In the genomic region with DNA sequence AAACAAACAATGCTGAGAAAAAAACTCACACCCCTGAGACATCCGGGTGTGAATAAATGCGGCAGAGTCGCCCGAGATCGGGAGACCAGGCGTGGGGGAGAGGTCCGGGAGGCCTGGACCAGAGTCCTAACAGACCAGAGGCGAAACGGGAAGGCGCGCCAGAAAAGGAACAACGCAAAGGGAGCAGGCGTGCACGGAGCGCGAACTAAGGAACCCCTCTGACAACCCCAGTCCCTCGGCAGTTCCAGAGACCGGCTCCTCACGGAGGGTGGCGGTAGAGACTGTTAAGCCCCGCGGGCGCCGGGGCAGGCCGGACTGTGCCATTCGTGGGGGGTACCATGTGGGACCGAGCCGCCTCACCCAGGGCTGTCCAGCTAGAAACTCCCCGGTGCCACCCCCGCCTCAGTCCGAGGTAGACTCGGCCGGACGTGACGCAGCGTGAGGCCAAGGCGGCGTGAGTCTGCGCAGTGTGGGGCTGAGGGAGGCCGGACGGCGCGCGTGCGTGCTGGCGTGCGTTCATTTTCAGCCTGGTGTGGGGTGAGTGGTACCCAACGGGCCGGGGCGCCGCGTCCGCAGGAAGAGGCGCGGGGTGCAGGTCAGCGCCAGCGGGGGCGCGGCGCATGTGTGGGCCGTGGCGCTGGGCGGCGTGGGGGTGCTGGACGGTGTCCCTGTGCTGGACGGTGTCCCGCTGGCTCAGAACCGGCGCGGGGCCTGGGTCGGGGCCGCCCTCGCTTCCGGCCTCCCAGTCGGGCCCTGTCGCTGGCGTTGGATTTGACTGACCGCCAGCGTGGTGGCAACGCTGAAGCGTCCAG, we compare ENCODE assay signal across 8 cellular contexts. TPM values are rescaled to one million over a fixed set of nuclear protein-coding genes. Genes with fewer than 3 reads are reported as not detected.
A peak's percentile ranks its signal among the peaks of the same experiment; 100 is the strongest.
DNase-seq lines count a peak whose midpoint lies in the region; ATAC-seq and TF ChIP-seq lines count a peak whose summit lies in the region.

A gene (plus strand): TSS at position 513 of the 812 bp plus-strand sequence. CDS start 1,075 bp downstream, outside the sequence.

- intact Hi-C loops in PC-3 (cut with micrococcal nuclease) = loop anchor here (10.0 kb wide), 1 partner anchor 297 kb away; no protein-coding TSS in a partner anchor

- no peaks in the 10 kb centered on the region for H3K9me3 ChIP-seq in PC-3 (ENCODE audit: low read length)

- peaks cover 58% of the 10 kb centered on the region for H3K79me2 ChIP-seq in PC-3 (ENCODE audit: low read length)

- H3K9me2 ChIP-seq in PC-3 (replicated peaks; ENCODE audit: low read length) = no peaks in the 10 kb centered on the region

- BruUV-seq in PC-3 (replicated peaks; lab: Mats Ljungman, UMichigan) = no TSS peak

- H3K27ac ChIP-seq in PC-3 (ENCODE audit: low read length) = peak within 1 kb of the TSS; percentile 67
- peak within 1 kb of the TSS; percentile 75 for H3K27ac ChIP-seq in epithelial cell of prostate

- H3K4me3 ChIP-seq in Jurkat, Clone E6-1 (ENCODE audit: low read length) = peak within 1 kb of the TSS; percentile 74
- peak within 1 kb of the TSS; percentile 91 for H3K4me3 ChIP-seq in PC-3 (ENCODE audit: low read length)

- peak; percentile 93 for ATAC-seq in GM21619 (IDR thresholded peaks at IDR 0.05; ENCODE audit: unreplicated experiment)
- peak; percentile 96 for ATAC-seq in PC-3

- H2AFZ ChIP-seq in PC-3 (ENCODE audit: low read length) = peak within 1 kb of the TSS; percentile 69

- TF ChIP-seq CTCF in PC-3 (conservative IDR thresholded peaks at IDR 0.05; ENCODE audit: low read depth, low read length) = peak; percentile 46

- POLR2A ChIA-PET in PC-3 (lab: Charles Lee; ENCODE audit: unreplicated experiment) = no interaction called here

- DNase-seq in DMS53 treated with DMSO at 0.1 percent for 48 hours (lab: John Stamatoyannopoulos, UW; ENCODE audit: unreplicated experiment) (peak; percentile 95), PC-3 (peak; percentile 99), activated T-cell treated with anti-CD3 and anti-CD28 coated beads for 48 hours (ENCODE audit: low read depth) (peak; percentile 100), epithelial cell of prostate (ENCODE audit: low read depth, low spot score) (peak; percentile 95), mucosa of gallbladder (ENCODE audit: low spot score) (peak; percentile 100)
- peak; percentile 97 for DNase-seq in Jurkat, Clone E6-1 (ENCODE audit: low read depth, low spot score)
- peak; percentile 99 for DNase-seq in stimulated activated CD8-positive, alpha-beta memory T cell treated with anti-CD3 and anti-CD28 coated beads, Interleukin-4, amount 100 ng/mL, for 4 hours (ENCODE audit: low read depth in 2 of 2, low spot score in 1 of 2)

- peaks cover 13% of the 10 kb centered on the region for H3K4me1 ChIP-seq in PC-3 (ENCODE audit: insufficient read depth, low read length)

- H4K20me1 ChIP-seq in PC-3 (ENCODE audit: low read length) = no peaks in the 10 kb centered on the region

- H3K36me3 ChIP-seq in PC-3 (ENCODE audit: low read depth, low read length) = peaks cover 20% of the 10 kb centered on the region; the same call in 1 of the 2 replicates

- peak within 1 kb of the TSS; percentile 97 for H3K9ac ChIP-seq in PC-3 (ENCODE audit: low read length)

- H3K27me3 ChIP-seq in PC-3 (ENCODE audit: low read length) = no peaks in the 10 kb centered on the region

- CTCF ChIA-PET in PC-3 (lab: Charles Lee) = no interaction called here

- H3K4me2 ChIP-seq in PC-3 (ENCODE audit: low read length) = peak within 1 kb of the TSS; percentile 96

- H3F3A ChIP-seq in PC-3 (ENCODE audit: low read length, unreplicated experiment) = no peaks in the 10 kb centered on the region

RNA-seq across cellular contexts. Expression of the gene that starts here (rescaled TPM):
- 508 TPM for polyA plus RNA-seq in Jurkat, Clone E6-1 (2012; ENCODE audit: insufficient read depth, insufficient read length)
- total RNA-seq in PC-3 (2014; rRNA removed) = 316 and 333 TPM in 2 replicates
- total RNA-seq in mucosa of gallbladder = 261 TPM

Comparison
In these comparisons a context has a peak if more than half of its experiments do, and no peak if none do; other contexts are left out.
1. Peak in every context shown above with its lines: DNase-seq, ATAC-seq, H3K4me3 ChIP-seq and H3K27ac ChIP-seq.